In the genomic region with DNA sequence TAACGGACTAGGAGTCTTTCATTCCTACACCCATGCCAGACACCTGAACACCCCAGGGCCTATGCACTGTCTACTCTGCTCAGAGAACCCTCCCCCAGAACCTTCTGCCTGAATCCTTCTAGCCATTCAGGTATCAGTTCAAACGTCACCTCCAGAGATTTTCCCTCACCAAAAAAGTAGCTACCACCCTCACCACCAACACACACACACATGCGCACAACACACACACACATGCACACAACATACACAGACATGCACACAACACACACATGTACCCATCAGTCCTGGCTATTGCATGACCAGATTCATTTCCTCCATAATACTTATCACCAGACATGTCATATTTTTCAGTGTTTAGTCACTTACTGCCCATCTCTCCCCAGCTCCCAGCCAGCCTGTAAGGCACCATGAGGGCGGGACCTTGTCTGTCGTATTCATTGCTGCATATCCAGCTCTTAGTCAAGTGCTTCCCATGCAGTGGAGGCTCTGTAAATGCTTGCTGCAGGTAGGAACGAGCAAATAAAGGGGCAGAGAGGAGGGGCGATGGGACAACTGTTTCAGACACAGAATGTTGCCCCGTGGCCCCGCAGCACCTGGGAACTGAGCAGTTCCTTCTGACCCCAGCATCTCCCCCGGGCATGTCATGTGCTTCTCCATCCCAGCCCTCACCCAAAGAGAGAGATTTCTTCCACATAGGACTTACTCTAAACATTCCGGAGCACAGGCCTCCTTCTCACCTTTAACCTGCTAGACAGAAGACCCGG, we compare ENCODE assay signal across 25 cellular contexts. TPM values are rescaled to one million over a fixed set of nuclear protein-coding genes. Genes with fewer than 3 reads are reported as not detected.
DNase-seq lines count a peak whose midpoint lies in the region; ATAC-seq and FAIRE-seq lines count a peak whose summit lies in the region.
"Had no signal": no experiment of that assay in that cellular context is flagged by ENCODE, and none has a peak within 500 bp of the region (broad histone marks: within the 10 kb centered on the region; RNA-seq: fewer than 3 reads in every experiment).

No MANE protein-coding gene starts in this region.

- H2BK12ac ChIP-seq in neuronal stem cell (ENCODE audit: low read length) = peak overlapping the region; percentile 18

- H3K27ac ChIP-seq in neuronal stem cell (replicated peaks; ENCODE audit: low read length) = no peak overlapping the region
- H3K27ac ChIP-seq: BLaER1 treated with 17β-estradiol and CSF1 and Interleukin-3, amounts not matched to agents 10 nM and 100 nM; heart right ventricle; Peyer's patch; transverse colon had no signal

- no peaks in the 10 kb centered on the region for H3K27me3 Mint-ChIP-seq in activated naive CD8-positive, alpha-beta T cell treated with anti-CD3 and anti-CD28 coated beads, Interleukin-2, amount 50 U/mL, for 24 hours
- H3K27me3 Mint-ChIP-seq: activated CD4-positive, alpha-beta T cell treated with anti-CD3 and anti-CD28 coated beads, Interleukin-2, amount 10 ng/mL, durations not matched to agents 24 days and 14 days; activated naive CD4-positive, alpha-beta T cell treated with anti-CD3 and anti-CD28 coated beads, Interleukin-2, amount 10 ng/mL, durations not matched to agents 7 days and 5 days; stimulated activated naive CD8-positive, alpha-beta T cell treated with anti-CD3 and anti-CD28 coated beads, Interleukin-15, Interleukin-2, amounts not matched to agents 100 ng/mL and 50 ng/mL, for 24 hours had no signal

- no peak overlapping the region for H3K4ac ChIP-seq in neuronal stem cell (ENCODE audit: low read length)

- H3K4me3 Mint-ChIP-seq in activated naive CD8-positive, alpha-beta T cell treated with anti-CD3 and anti-CD28 coated beads, Interleukin-2, amount 50 U/mL, for 24 hours = no peak overlapping the region
- H3K4me3 Mint-ChIP-seq: activated CD4-positive, alpha-beta T cell treated with anti-CD3 and anti-CD28 coated beads, Interleukin-2, amount 10 ng/mL, durations not matched to agents 24 days and 14 days; activated naive CD4-positive, alpha-beta T cell treated with anti-CD3 and anti-CD28 coated beads, Interleukin-2, amount 10 ng/mL, durations not matched to agents 7 days and 5 days; GM23338; neural crest cell; stimulated activated naive CD8-positive, alpha-beta T cell treated with anti-CD3 and anti-CD28 coated beads, Interleukin-15, Interleukin-2, amounts not matched to agents 100 ng/mL and 50 ng/mL, for 24 hours had no signal

- H3K27me3 ChIP-seq in neuronal stem cell (ENCODE audit: control insufficient read depth in 3 of 3, insufficient read depth in 3 of 3, low read depth in 1 of 3, low read length in 3 of 3) = no peaks in the 10 kb centered on the region
- H3K27me3 ChIP-seq: BLaER1 treated with 17β-estradiol and CSF1 and Interleukin-3, amounts not matched to agents 10 nM and 100 nM; heart right ventricle; Peyer's patch; transverse colon had no signal

- H3K23ac ChIP-seq in neuronal stem cell (ENCODE audit: low read depth, low read length, poor library complexity) = no peak overlapping the region

- H4K8ac ChIP-seq in neuronal stem cell (ENCODE audit: low read depth, low read length) = no peak overlapping the region

- no peak overlapping the region for H3K4me3 ChIP-seq in neuronal stem cell (ENCODE audit: low read length in 2 of 2)
- H3K4me3 ChIP-seq: BLaER1 treated with 17β-estradiol and CSF1 and Interleukin-3, amounts not matched to agents 10 nM and 100 nM; GM23338; heart right ventricle; Peyer's patch; transverse colon had no signal

- H2BK15ac ChIP-seq in neuronal stem cell (ENCODE audit: low read length) = no peak overlapping the region

- H2AK5ac ChIP-seq in neuronal stem cell (ENCODE audit: low read depth, low read length) = no peak overlapping the region

- no peaks in the 10 kb centered on the region for H3K4me1 Mint-ChIP-seq in activated naive CD8-positive, alpha-beta T cell treated with anti-CD3 and anti-CD28 coated beads, Interleukin-2, amount 50 U/mL, for 24 hours
- H3K4me1 Mint-ChIP-seq: activated CD4-positive, alpha-beta T cell treated with anti-CD3 and anti-CD28 coated beads, Interleukin-2, amount 10 ng/mL, durations not matched to agents 24 days and 14 days; activated naive CD4-positive, alpha-beta T cell treated with anti-CD3 and anti-CD28 coated beads, Interleukin-2, amount 10 ng/mL, durations not matched to agents 7 days and 5 days had no signal

- DNase-seq in activated effector memory CD4-positive, alpha-beta T cell treated with anti-CD3 and anti-CD28 coated beads, Interleukin-2, amount 50 U/mL, for 16 hours = peak; percentile 37
- no peak for DNase-seq in activated effector memory CD4-positive, alpha-beta T cell treated with Interleukin-2 at 50 U/mL for 16 hours
- peak; percentile 40 for DNase-seq in activated CD8-positive, alpha-beta memory T cell treated with anti-CD3 and anti-CD28 coated beads, Interleukin-2, amount 50 U/mL, for 48 hours
- DNase-seq in neuronal stem cell (ENCODE audit: low spot score) (no peak), urothelium cell line (ENCODE audit: low spot score) (no peak), NCI-H187 treated with DMSO at 0.1 percent for 48 hours (lab: John Stamatoyannopoulos, UW) (no peak)
- no peak for DNase-seq in activated naive CD8-positive, alpha-beta T cell treated with anti-CD3 and anti-CD28 coated beads, Interleukin-2, amount 50 U/mL, for 24 hours
- DNase-seq in activated naive CD4-positive, alpha-beta T cell treated with anti-CD3 and anti-CD28 coated beads, Interleukin-2, amount 50 U/mL, for 16 hours = no peak
- DNase-seq: ACHN; activated CD4-positive, alpha-beta T cell treated with anti-CD3 and anti-CD28 coated beads, Interleukin-2, amount 10 ng/mL, durations not matched to agents 24 days and 14 days; activated naive CD4-positive, alpha-beta T cell treated with anti-CD3 and anti-CD28 coated beads, Interleukin-2, amount 10 ng/mL, durations not matched to agents 7 days and 5 days; anterior cingulate cortex; dermis blood vessel endothelial cell; Kasumi-1; NCI-H1048; NK-92 treated with Interleukin-12 subunit alpha and Interleukin-12 subunit beta, amount 100 ng/mL, for 24 hours; stimulated activated CD4-positive, alpha-beta T cell treated with anti-CD3 and anti-CD28 coated beads, Interleukin-4, amount 100 ng/mL, for 4 hours; T-helper 2 cell; transverse colon had no signal

- no peak overlapping the region for H2AFZ ChIP-seq in neuronal stem cell (ENCODE audit: low read length)
- H2AFZ ChIP-seq: GM23338 had no signal

- H2BK120ac ChIP-seq in neuronal stem cell (ENCODE audit: low read depth, low read length) = no peak overlapping the region

- H3K9ac ChIP-seq in neuronal stem cell (ENCODE audit: low read depth, low read length, poor library complexity) = peak overlapping the region; percentile 31
- H3K9ac ChIP-seq: BLaER1 treated with 17β-estradiol and CSF1 and Interleukin-3, amounts not matched to agents 10 nM and 100 nM had no signal

- no peak for ATAC-seq in activated naive CD8-positive, alpha-beta T cell treated with anti-CD3 and anti-CD28 coated beads, Interleukin-2, amount 50 U/mL, for 24 hours
- ATAC-seq: GM23338, heart right ventricle had no signal

- no peaks in the 10 kb centered on the region for H3K9me3 Mint-ChIP-seq in activated naive CD8-positive, alpha-beta T cell treated with anti-CD3 and anti-CD28 coated beads, Interleukin-2, amount 50 U/mL, for 24 hours
- H3K9me3 Mint-ChIP-seq: GM23338, neural crest cell had no signal

- H3K18ac ChIP-seq in neuronal stem cell (ENCODE audit: low read length) = no peak overlapping the region

- no peak overlapping the region for H3K14ac ChIP-seq in neuronal stem cell (ENCODE audit: low read length)

- peaks cover 0 to 18% of the 10 kb centered on the region in 2 donors for H3K36me3 ChIP-seq in neuronal stem cell (replicated peaks in 1 of 2; ENCODE audit: control insufficient read depth in 2 of 2, insufficient read depth in 2 of 2, low read length in 2 of 2)
- H3K36me3 ChIP-seq: Peyer's patch, transverse colon had no signal

- H3K79me1 ChIP-seq in neuronal stem cell (ENCODE audit: low read depth, low read length) = peaks cover 5% of the 10 kb centered on the region

- H3K9me3 ChIP-seq in neuronal stem cell (replicated peaks in 1 of 2; ENCODE audit: control insufficient read depth in 2 of 2, insufficient read depth in 1 of 2, low read depth in 1 of 2, low read length in 2 of 2) = peaks cover 0 to 4% of the 10 kb centered on the region in 2 donors
- H3K9me3 ChIP-seq: Peyer's patch, transverse colon had no signal

- H3K27ac Mint-ChIP-seq in activated naive CD8-positive, alpha-beta T cell treated with anti-CD3 and anti-CD28 coated beads, Interleukin-2, amount 50 U/mL, for 24 hours = no peak overlapping the region
- H3K27ac Mint-ChIP-seq: activated CD4-positive, alpha-beta T cell treated with anti-CD3 and anti-CD28 coated beads, Interleukin-2, amount 10 ng/mL, durations not matched to agents 24 days and 14 days; activated naive CD4-positive, alpha-beta T cell treated with anti-CD3 and anti-CD28 coated beads, Interleukin-2, amount 10 ng/mL, durations not matched to agents 7 days and 5 days; GM23338; stimulated activated naive CD8-positive, alpha-beta T cell treated with anti-CD3 and anti-CD28 coated beads, Interleukin-15, Interleukin-2, amounts not matched to agents 100 ng/mL and 50 ng/mL, for 24 hours had no signal

- peaks cover 0 to 2% of the 10 kb centered on the region in 2 donors for H3K4me1 ChIP-seq in neuronal stem cell (ENCODE audit: control insufficient read depth in 2 of 2, insufficient read depth in 1 of 2, low read depth in 1 of 2, low read length in 2 of 2)

- H3K36me3 Mint-ChIP-seq in activated naive CD8-positive, alpha-beta T cell treated with anti-CD3 and anti-CD28 coated beads, Interleukin-2, amount 50 U/mL, for 24 hours (ENCODE audit: low read depth) = peaks cover 13% of the 10 kb centered on the region

- peak; percentile 48 for FAIRE-seq in urothelium cell line (lab: Jason Lieb, UNC)

- no peak overlapping the region for H3K4me2 ChIP-seq in neuronal stem cell (ENCODE audit: insufficient read depth, low read length, poor library complexity, severe bottlenecking)
- H3K4me2 ChIP-seq: BLaER1 treated with 17β-estradiol and CSF1 and Interleukin-3, amounts not matched to agents 10 nM and 100 nM; GM23338 had no signal

- no peak overlapping the region for H4K91ac ChIP-seq in neuronal stem cell (ENCODE audit: low read depth, low read length, poor library complexity)

- no CpG with 5 or more reads among the region's 12 CpGs for WGBS in neuronal stem cell (ENCODE audit: extremely low coverage in 2 of 2, insufficient read length in 2 of 2, insufficient replicate concordance in 1 of 2), 2 donors

- no peak overlapping the region for H2BK5ac ChIP-seq in neuronal stem cell (ENCODE audit: low read length)

RNA-seq across cellular contexts. Expression of a gene that starts 29.2 kb away (rescaled TPM):
- 33.7 TPM for polyA plus RNA-seq in neuronal stem cell (2013, experiment 1 of 2)
- polyA plus RNA-seq in neuronal stem cell (2013, experiment 2 of 2) = 33.8 TPM

Comparison
In these comparisons a context has a peak if more than half of its experiments do, and no peak if none do; other contexts are left out.
1. DNase-seq: peak in activated effector memory CD4-positive, alpha-beta T cell treated with anti-CD3 and anti-CD28 coated beads, Interleukin-2, amount 50 U/mL, for 16 hours (single experiment) and activated CD8-positive, alpha-beta memory T cell treated with anti-CD3 and anti-CD28 coated beads, Interleukin-2, amount 50 U/mL, for 48 hours (single experiment); none in activated effector memory CD4-positive, alpha-beta T cell treated with Interleukin-2 at 50 U/mL for 16 hours (single experiment), neuronal stem cell (single experiment), urothelium cell line (single experiment), NCI-H187 treated with DMSO at 0.1 percent for 48 hours (single experiment), activated naive CD8-positive, alpha-beta T cell treated with anti-CD3 and anti-CD28 coated beads, Interleukin-2, amount 50 U/mL, for 24 hours (single experiment) and activated naive CD4-positive, alpha-beta T cell treated with anti-CD3 and anti-CD28 coated beads, Interleukin-2, amount 50 U/mL, for 16 hours (single experiment).